ENCODE assay signal across 1 cellular context in the genomic region with DNA sequence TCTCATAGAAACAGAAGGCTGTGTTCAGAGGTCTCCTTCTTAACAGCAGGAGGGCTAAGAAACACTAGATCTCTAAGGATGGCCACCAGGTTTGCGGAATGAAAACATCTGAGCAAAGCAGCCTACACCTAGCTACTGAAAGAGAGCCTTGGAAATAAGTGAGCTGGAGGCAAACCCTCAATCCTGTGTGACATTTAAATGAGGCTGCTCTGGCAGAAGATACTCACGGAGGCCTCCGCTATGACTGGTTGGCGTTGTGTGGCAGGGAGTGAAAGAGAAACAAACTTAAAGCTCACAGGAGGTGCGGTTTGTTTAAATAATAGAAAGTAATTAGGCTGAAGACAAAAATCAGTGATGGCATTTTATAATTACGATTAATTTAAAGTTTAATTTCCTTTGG.
TF ChIP-seq lines count a peak whose summit lies in the region.

No MANE protein-coding gene starts in this region.

TF ChIP-seq in GM23338, 12 proteins besides CTCF, POLR2A, EP300 and RAD21:
- TF ChIP-seq ZNF462 (CRISPR knock-in tag; IDR thresholded peaks at IDR 0.05) (no peak), ZNF114 (CRISPR knock-in tag; IDR thresholded peaks at IDR 0.05) (no peak), JUNB (IDR thresholded peaks at IDR 0.05; ENCODE audit: unreplicated experiment) (no peak), REST (IDR thresholded peaks at IDR 0.05; ENCODE audit: unreplicated experiment) (no peak), ZNF331 (CRISPR knock-in tag; IDR thresholded peaks at IDR 0.05; ENCODE audit: low read depth) (no peak), NANOG (IDR thresholded peaks at IDR 0.05; ENCODE audit: borderline replicate concordance) (no peak), EZH2 (IDR thresholded peaks at IDR 0.05; ENCODE audit: low read depth, unreplicated experiment) (no peak), CREB1 (CRISPR knock-in tag; IDR thresholded peaks at IDR 0.05; ENCODE audit: low read depth) (no peak), EZH2phosphoT487 (IDR thresholded peaks at IDR 0.05; ENCODE audit: unreplicated experiment) (no peak), STAT1 (IDR thresholded peaks at IDR 0.05; ENCODE audit: unreplicated experiment) (no peak), POLR2AphosphoS5 (IDR thresholded peaks at IDR 0.05; ENCODE audit: low read depth) (no peak)
- TF ChIP-seq, protein P1, sequence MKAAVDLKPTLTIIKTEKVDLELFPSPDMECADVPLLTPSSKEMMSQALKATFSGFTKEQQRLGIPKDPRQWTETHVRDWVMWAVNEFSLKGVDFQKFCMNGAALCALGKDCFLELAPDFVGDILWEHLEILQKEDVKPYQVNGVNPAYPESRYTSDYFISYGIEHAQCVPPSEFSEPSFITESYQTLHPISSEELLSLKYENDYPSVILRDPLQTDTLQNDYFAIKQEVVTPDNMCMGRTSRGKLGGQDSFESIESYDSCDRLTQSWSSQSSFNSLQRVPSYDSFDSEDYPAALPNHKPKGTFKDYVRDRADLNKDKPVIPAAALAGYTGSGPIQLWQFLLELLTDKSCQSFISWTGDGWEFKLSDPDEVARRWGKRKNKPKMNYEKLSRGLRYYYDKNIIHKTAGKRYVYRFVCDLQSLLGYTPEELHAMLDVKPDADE (IDR thresholded peaks at IDR 0.05) = no peak
